In the genomic region with DNA sequence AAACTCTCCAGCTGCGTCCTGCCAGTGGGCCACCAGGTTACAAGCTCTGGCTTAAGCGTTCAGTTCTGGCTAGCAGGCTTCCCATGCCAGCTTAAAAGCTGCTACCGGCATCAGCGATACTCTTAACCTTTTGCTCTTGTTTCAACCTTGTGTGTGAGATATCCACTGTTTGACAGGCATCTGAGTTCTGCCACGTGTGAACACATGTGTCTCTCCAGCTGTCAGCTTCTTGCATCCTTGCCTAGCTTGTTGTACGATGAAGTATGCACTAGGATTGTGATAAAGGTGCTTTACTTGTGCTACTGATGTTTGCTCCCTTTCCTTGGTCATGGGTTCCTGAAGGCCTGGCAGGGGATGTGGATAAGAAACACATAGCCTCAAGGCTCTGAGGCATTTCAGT, we compare ENCODE assay signal across 21 cellular contexts.
"Had no signal": no experiment of that assay in that cellular context is flagged by ENCODE, and none has a peak within 500 bp of the region (broad histone marks: within the 10 kb centered on the region; RNA-seq: fewer than 3 reads in every experiment).

No MANE protein-coding gene starts in this region.

- H3K4me2 ChIP-seq: KMS-11 had no signal

- H3K9me3 ChIP-seq: breast epithelium, SJSA1 had no signal

- DNase-seq: activated CD4-positive, alpha-beta T cell treated with anti-CD3 and anti-CD28 coated beads for 48 hours; activated CD4-positive, alpha-beta T cell treated with anti-CD3 and anti-CD28 coated beads, Interleukin-2, amount 50 U/mL, for 4 hours; activated CD4-positive, CD25-positive, alpha-beta regulatory T cell treated with anti-CD3 and anti-CD28 coated beads, Interleukin-2, amount 50 U/mL, for 72 hours; activated CD8-positive, alpha-beta memory T cell treated with anti-CD3 and anti-CD28 coated beads, Interleukin-2, amount 50 U/mL, for 48 hours; activated CD8-positive, alpha-beta T cell treated with anti-CD3 and anti-CD28 coated beads, Interleukin-2, amount 10 ng/mL, durations not matched to agents 7 days and 5 days; activated naive CD4-positive, alpha-beta T cell treated with anti-CD3 and anti-CD28 coated beads, Interleukin-2, amount 50 U/mL, for 16 hours; activated naive CD8-positive, alpha-beta T cell treated with anti-CD3 and anti-CD28 coated beads, Interleukin-2, amount 10 ng/mL, durations not matched to agents 7 days and 5 days; activated T-cell treated with anti-CD3 and anti-CD28 coated beads, Interleukin-2, amount 50 U/mL, for 1 hour; aorta; central memory CD4-positive, alpha-beta T cell; MV-4-11; NCI-H1694 treated with DMSO at 0.1 percent for 48 hours; NCI-H226; NK-92 treated with Interleukin-12 subunit alpha and Interleukin-12 subunit beta, amount 100 ng/mL, for 24 hours; SW 1271 had no signal

- H3K27me3 ChIP-seq: breast epithelium had no signal

- H3K4me3 ChIP-seq: breast epithelium, SJSA1 had no signal

- ATAC-seq: activated CD8-positive, alpha-beta T cell treated with anti-CD3 and anti-CD28 coated beads, Interleukin-2, amount 10 ng/mL, durations not matched to agents 7 days and 5 days; SK-N-SH treated with all-trans-retinoic acid at 6 μM for 48 hours; WTC11 had no signal

- H3K9ac ChIP-seq: KMS-11 had no signal

- H3K27ac ChIP-seq: KMS-11, SJSA1 had no signal

- H3K4me1 ChIP-seq: breast epithelium, SJSA1 had no signal

- FAIRE-seq: RCC 7860 had no signal

- H3K36me3 ChIP-seq: breast epithelium, SJSA1 had no signal
